10 cellular contexts compared by ENCODE assay signal in the genomic region with DNA sequence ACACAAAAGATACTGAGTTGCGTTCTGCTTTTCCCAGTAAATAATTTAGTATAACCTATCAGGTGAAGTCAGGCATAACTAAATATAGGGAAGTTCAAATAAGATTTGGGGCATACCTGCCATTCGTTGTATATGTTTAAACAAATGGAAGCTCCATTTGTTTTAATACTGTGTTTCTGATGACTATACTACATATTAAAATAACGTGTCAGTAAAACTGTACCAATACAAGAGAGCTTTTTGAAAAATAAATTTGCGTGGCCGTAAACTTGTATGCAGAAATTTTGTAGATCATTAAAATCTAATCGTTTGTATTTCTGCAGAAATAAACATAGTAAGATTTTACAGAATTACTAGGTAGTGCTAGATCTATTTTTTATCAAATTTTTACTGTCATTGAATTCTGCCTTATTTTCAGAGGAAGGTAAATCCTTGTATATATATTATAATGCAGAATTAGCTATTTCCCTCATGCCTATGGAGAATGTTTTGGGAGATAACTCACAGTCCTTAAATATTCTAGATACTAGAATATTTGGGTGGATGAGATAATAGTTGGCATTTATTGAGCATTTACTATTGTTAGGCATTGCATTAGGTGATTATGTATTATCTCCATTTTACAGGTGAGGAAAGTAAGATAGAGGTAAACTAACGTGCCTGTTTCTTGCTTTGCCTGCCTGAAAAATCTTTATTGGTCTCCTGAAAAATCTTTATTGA. TPM values are rescaled to one million over a fixed set of nuclear protein-coding genes. Genes with fewer than 3 reads are reported as not detected.
DNase-seq lines count a peak whose midpoint lies in the region; ATAC-seq and TF ChIP-seq lines count a peak whose summit lies in the region.
"Had no signal": no experiment of that assay in that cellular context is flagged by ENCODE, and none has a peak within 500 bp of the region (broad histone marks: within the 10 kb centered on the region; RNA-seq: fewer than 3 reads in every experiment).

No MANE protein-coding gene starts in this region.

- no peaks in the 10 kb centered on the region for H3K27me3 ChIP-seq in hepatocyte

- no peak for ATAC-seq in stimulated activated memory B cell treated with anti-CD40 and anti-IgM and Interleukin-4, amounts not matched to agents 10 μg/mL and 1 μg/mL and 100 μg/mL, for 72 hours
- ATAC-seq in GM18909 (IDR thresholded peaks at IDR 0.05; ENCODE audit: poor library complexity, unreplicated experiment) = no peak

- H2AFZ ChIP-seq in hepatocyte = no peak overlapping the region

- H3K4me3 Mint-ChIP-seq in T-helper 1 cell treated with Interleukin-12 subunit alpha and Interleukin-12 subunit beta and Interleukin-4 antibody, amounts not matched to agents 30 μg/mL and 1 μg/mL, for 36 hours = peak overlapping the region; percentile 91
- peak overlapping the region; percentile 83 for H3K4me3 Mint-ChIP-seq in activated CD4-positive, alpha-beta memory T cell treated with anti-CD3 and anti-CD28 coated beads for 36 hours
- H3K4me3 Mint-ChIP-seq in stimulated activated memory B cell treated with anti-CD40 and anti-IgM and Interleukin-4, amounts not matched to agents 10 μg/mL and 1 μg/mL and 100 μg/mL, for 72 hours = peak overlapping the region; percentile 93

- no peaks in the 10 kb centered on the region for H3K9me3 Mint-ChIP-seq in T-helper 1 cell treated with Interleukin-12 subunit alpha and Interleukin-12 subunit beta and Interleukin-4 antibody, amounts not matched to agents 30 μg/mL and 1 μg/mL, for 36 hours
- H3K9me3 Mint-ChIP-seq in activated CD4-positive, alpha-beta memory T cell treated with anti-CD3 and anti-CD28 coated beads for 36 hours = no peaks in the 10 kb centered on the region
- no peaks in the 10 kb centered on the region for H3K9me3 Mint-ChIP-seq in stimulated activated memory B cell treated with anti-CD40 and anti-IgM and Interleukin-4, amounts not matched to agents 10 μg/mL and 1 μg/mL and 100 μg/mL, for 72 hours

- no peaks in the 10 kb centered on the region for H3K9me2 ChIP-seq in hepatocyte (replicated peaks; ENCODE audit: insufficient read depth)

- 69% methylated on average over 7 of the region's 7 CpGs for WGBS in hepatocyte (ENCODE audit: low lambda C conversion rate, missing lambda C conversion rate)

- no peak overlapping the region for H3K27ac Mint-ChIP-seq in T-helper 1 cell treated with Interleukin-12 subunit alpha and Interleukin-12 subunit beta and Interleukin-4 antibody, amounts not matched to agents 30 μg/mL and 1 μg/mL, for 36 hours
- no peak overlapping the region for H3K27ac Mint-ChIP-seq in activated CD4-positive, alpha-beta memory T cell treated with anti-CD3 and anti-CD28 coated beads for 36 hours
- H3K27ac Mint-ChIP-seq in stimulated activated memory B cell treated with anti-CD40 and anti-IgM and Interleukin-4, amounts not matched to agents 10 μg/mL and 1 μg/mL and 100 μg/mL, for 72 hours = no peak overlapping the region

- no peaks in the 10 kb centered on the region for H3K27me3 Mint-ChIP-seq in T-helper 1 cell treated with Interleukin-12 subunit alpha and Interleukin-12 subunit beta and Interleukin-4 antibody, amounts not matched to agents 30 μg/mL and 1 μg/mL, for 36 hours (ENCODE audit: low read depth)
- no peaks in the 10 kb centered on the region for H3K27me3 Mint-ChIP-seq in activated CD4-positive, alpha-beta memory T cell treated with anti-CD3 and anti-CD28 coated beads for 36 hours
- H3K27me3 Mint-ChIP-seq in stimulated activated memory B cell treated with anti-CD40 and anti-IgM and Interleukin-4, amounts not matched to agents 10 μg/mL and 1 μg/mL and 100 μg/mL, for 72 hours = no peaks in the 10 kb centered on the region

- H4K20me1 ChIP-seq in hepatocyte (ENCODE audit: insufficient read depth, poor library complexity, severe bottlenecking) = peaks cover 9% of the 10 kb centered on the region

- H3K27ac ChIP-seq in hepatocyte = no peak overlapping the region

- H3K4me1 Mint-ChIP-seq in T-helper 1 cell treated with Interleukin-12 subunit alpha and Interleukin-12 subunit beta and Interleukin-4 antibody, amounts not matched to agents 30 μg/mL and 1 μg/mL, for 36 hours (ENCODE audit: low read depth) = peaks cover 32% of the 10 kb centered on the region
- peaks cover 42% of the 10 kb centered on the region for H3K4me1 Mint-ChIP-seq in activated CD4-positive, alpha-beta memory T cell treated with anti-CD3 and anti-CD28 coated beads for 36 hours (ENCODE audit: low read depth)
- H3K4me1 Mint-ChIP-seq in stimulated activated memory B cell treated with anti-CD40 and anti-IgM and Interleukin-4, amounts not matched to agents 10 μg/mL and 1 μg/mL and 100 μg/mL, for 72 hours = peaks cover 40% of the 10 kb centered on the region

- peaks cover 3% of the 10 kb centered on the region for H3K4me1 ChIP-seq in hepatocyte (ENCODE audit: insufficient read depth)

- POLR2A ChIA-PET in activated CD4-positive, alpha-beta memory T cell treated with anti-CD3 and anti-CD28 coated beads for 36 hours (lab: Charles Lee) = no interaction called here

- H3K9me3 ChIP-seq in hepatocyte (ENCODE audit: low read depth) = no peaks in the 10 kb centered on the region

- no peaks in the 10 kb centered on the region for H3K36me3 ChIP-seq in hepatocyte (replicated peaks; ENCODE audit: insufficient read depth, low read depth)

- H3K4me3 ChIP-seq in hepatocyte = peak overlapping the region; percentile 63

- CTCF ChIA-PET in activated CD4-positive, alpha-beta memory T cell treated with anti-CD3 and anti-CD28 coated beads for 36 hours (lab: Charles Lee) = interaction anchor here (0.9 kb wide), 1 partner anchor 358 kb away, joined by 3 read pairs; no protein-coding TSS in a partner anchor

- peak overlapping the region; percentile 71 for H3K4me2 ChIP-seq in hepatocyte

- no peak for TF ChIP-seq CTCF in hepatocyte (IDR thresholded peaks at IDR 0.05; ENCODE audit: poor library complexity)

- peaks cover 17% of the 10 kb centered on the region for H3K36me3 Mint-ChIP-seq in T-helper 1 cell treated with Interleukin-12 subunit alpha and Interleukin-12 subunit beta and Interleukin-4 antibody, amounts not matched to agents 30 μg/mL and 1 μg/mL, for 36 hours (ENCODE audit: low read depth)
- H3K36me3 Mint-ChIP-seq in activated CD4-positive, alpha-beta memory T cell treated with anti-CD3 and anti-CD28 coated beads for 36 hours = peaks cover 8% of the 10 kb centered on the region
- peaks cover 19% of the 10 kb centered on the region for H3K36me3 Mint-ChIP-seq in stimulated activated memory B cell treated with anti-CD40 and anti-IgM and Interleukin-4, amounts not matched to agents 10 μg/mL and 1 μg/mL and 100 μg/mL, for 72 hours

- intact Hi-C loops in activated CD4-positive, alpha-beta memory T cell treated with anti-CD3 and anti-CD28 coated beads for 36 hours (cut with micrococcal nuclease) = loop anchor here (2.0 to 10.0 kb wide), 3 partner anchors 583 to 1579 kb away; a partner anchor contains a TSS

- peaks cover 60% of the 10 kb centered on the region for H3K79me2 ChIP-seq in hepatocyte

- DNase-seq in T-helper 1 cell = no peak
- no peak for DNase-seq in activated CD4-positive, alpha-beta memory T cell treated with anti-CD3 and anti-CD28 coated beads for 36 hours
- DNase-seq in hepatocyte (ENCODE audit: low spot score) = no peak
- no peak for DNase-seq in NCI-H1105 treated with DMSO at 0.1 percent for 48 hours (lab: John Stamatoyannopoulos, UW)
- no peak for DNase-seq in SW480 (ENCODE audit: low spot score)
- DNase-seq: 8988T, KG1 had no signal

RNA-seq across cellular contexts. Expression of a gene that starts 1.5 kb away (rescaled TPM):
- total RNA-seq in activated CD4-positive, alpha-beta memory T cell treated with anti-CD3 and anti-CD28 coated beads for 36 hours = 10 to 100 TPM; 52.6 to 56.5 TPM
- 90.4 and 101 TPM in 2 replicates for total RNA-seq in hepatocyte
- polyA plus RNA-seq in hepatocyte = 68.9 and 79.0 TPM in 2 replicates
